In genomic region chr2:176852667-176853066, GRCh38 we compare ENCODE assay signal across 10 cellular contexts.
A peak's percentile ranks its signal among the peaks of the same experiment; 100 is the strongest.
DNase-seq lines count a peak whose midpoint lies in the region; ATAC-seq, FAIRE-seq and TF ChIP-seq lines count a peak whose summit lies in the region.
"Had no signal": no experiment of that assay in that cellular context is flagged by ENCODE, and none has a peak within 500 bp of the region (broad histone marks: within the 10 kb centered on the region; RNA-seq: fewer than 3 reads in every experiment).

No MANE protein-coding gene starts in this region.

- peaks cover 23% of the 10 kb centered on the region for H3K9me3 Mint-ChIP-seq in T-helper 1 cell treated with Interleukin-12 subunit alpha and Interleukin-12 subunit beta and Interleukin-4 antibody, amounts not matched to agents 30 μg/mL and 1 μg/mL, for 36 hours
- peaks cover 0 to 2% of the 10 kb centered on the region in 2 donors for H3K9me3 Mint-ChIP-seq in natural killer cell

- CTCF ChIA-PET in HEK293 (lab: Yijun Ruan, JAX) = no interaction called here
- CTCF ChIA-PET in HEK293T (lab: Yijun Ruan, JAX) = interaction anchor here (0.7 kb wide), 1 partner anchor 295 kb away, joined by 3 read pairs; no protein-coding TSS in a partner anchor

- H3K36me3 Mint-ChIP-seq in T-helper 1 cell treated with Interleukin-12 subunit alpha and Interleukin-12 subunit beta and Interleukin-4 antibody, amounts not matched to agents 30 μg/mL and 1 μg/mL, for 36 hours (ENCODE audit: low read depth) = peaks cover 11% of the 10 kb centered on the region
- peaks cover 18% of the 10 kb centered on the region for H3K36me3 Mint-ChIP-seq in natural killer cell

- no peaks in the 10 kb centered on the region for H3K36me3 ChIP-seq in HEK293 (ENCODE audit: control insufficient read depth in 2 of 2, insufficient read depth in 1 of 2, low read length in 2 of 2)
- no peaks in the 10 kb centered on the region for H3K36me3 ChIP-seq in vagina

- H3K27ac ChIP-seq in HEK293 (ENCODE audit: extremely low read depth, low read depth, low read length) (no peak overlapping the region), vagina (no peak overlapping the region)

- H3K4me3 Mint-ChIP-seq in T-helper 1 cell treated with Interleukin-12 subunit alpha and Interleukin-12 subunit beta and Interleukin-4 antibody, amounts not matched to agents 30 μg/mL and 1 μg/mL, for 36 hours = peak overlapping the region; percentile 15
- H3K4me3 Mint-ChIP-seq in natural killer cell = peak overlapping the region; percentile 62
- H3K4me3 Mint-ChIP-seq: stimulated activated naive CD8-positive, alpha-beta T cell treated with anti-CD3 and anti-CD28 coated beads, Interleukin-15, Interleukin-2, amounts not matched to agents 100 ng/mL and 50 ng/mL, for 24 hours had no signal

- H3K4me1 ChIP-seq in HEK293 (ENCODE audit: control insufficient read depth, insufficient read depth, low read length) (0 out of 2 replicates have a peak, but pooled peaks cover 5% of the 10 kb centered on the region), vagina (peaks cover 18% of the 10 kb centered on the region)

- peak overlapping the region; percentile 27 for H3K27ac Mint-ChIP-seq in T-helper 1 cell treated with Interleukin-12 subunit alpha and Interleukin-12 subunit beta and Interleukin-4 antibody, amounts not matched to agents 30 μg/mL and 1 μg/mL, for 36 hours
- peak overlapping the region; percentile 38 to 49 for H3K27ac Mint-ChIP-seq in natural killer cell
- H3K27ac Mint-ChIP-seq: stimulated activated naive CD8-positive, alpha-beta T cell treated with anti-CD3 and anti-CD28 coated beads, Interleukin-15, Interleukin-2, amounts not matched to agents 100 ng/mL and 50 ng/mL, for 24 hours had no signal

- intact Hi-C loops in natural killer cell (cut with micrococcal nuclease) = loop anchor here (1.0 to 5.0 kb wide), 3 partner anchors 8 to 1275 kb away; no protein-coding TSS in a partner anchor
- intact Hi-C loops in vagina (cut with DNase I) = no loop called here

- H3K27me3 ChIP-seq in vagina = no peaks in the 10 kb centered on the region

- H3K4me3 ChIP-seq in HEK293 (ENCODE audit: low read depth, low read length) = no peak overlapping the region
- no peak overlapping the region for H3K4me3 ChIP-seq in vagina

- H3K4me1 Mint-ChIP-seq in T-helper 1 cell treated with Interleukin-12 subunit alpha and Interleukin-12 subunit beta and Interleukin-4 antibody, amounts not matched to agents 30 μg/mL and 1 μg/mL, for 36 hours (ENCODE audit: low read depth) = peaks cover 42% of the 10 kb centered on the region
- peaks cover 80 to 83% of the 10 kb centered on the region in 2 donors for H3K4me1 Mint-ChIP-seq in natural killer cell

- FAIRE-seq in GM18507 (lab: Jason Lieb, UNC) = peak; percentile 85

- POLR2A ChIA-PET in HEK293 (lab: Yijun Ruan, JAX) (no interaction called here), HEK293T (lab: Yijun Ruan, JAX) (no interaction called here)

- H3K27me3 Mint-ChIP-seq in T-helper 1 cell treated with Interleukin-12 subunit alpha and Interleukin-12 subunit beta and Interleukin-4 antibody, amounts not matched to agents 30 μg/mL and 1 μg/mL, for 36 hours (ENCODE audit: low read depth) = no peaks in the 10 kb centered on the region
- H3K27me3 Mint-ChIP-seq in natural killer cell (ENCODE audit: low read depth in 2 of 2) = no peaks in the 10 kb centered on the region
- H3K27me3 Mint-ChIP-seq: stimulated activated naive CD8-positive, alpha-beta T cell treated with anti-CD3 and anti-CD28 coated beads, Interleukin-15, Interleukin-2, amounts not matched to agents 100 ng/mL and 50 ng/mL, for 24 hours had no signal

- DNase-seq in GM18507 (ENCODE audit: extremely low spot score, insufficient read length, low read depth) (peak; percentile 4), natural killer cell (peak; percentile 51), vagina (ENCODE audit: extremely low spot score in 2 of 2) (no peak), NOMO-1 treated with DMSO at 0.1 percent for 48 hours (lab: John Stamatoyannopoulos, UW; ENCODE audit: unreplicated experiment) (no peak), HEK293T (ENCODE audit: extremely low spot score) (no peak)
- DNase-seq: islet precursor cell had no signal

- ATAC-seq in natural killer cell (peak; percentile 93 to 100 (median 96)), HG02970 (IDR thresholded peaks at IDR 0.05; ENCODE audit: low FRiP score, unreplicated experiment) (no peak)

- TF ChIP-seq CTCF in HEK293 (tag by site-specific recombination; IDR thresholded peaks at IDR 0.05) = 0 out of 2 replicates have a peak, but pooled peaks have one; percentile 14
- TF ChIP-seq CTCF in natural killer cell (IDR thresholded peaks at IDR 0.05) = no peak
- no peak for TF ChIP-seq CTCF in vagina (IDR thresholded peaks at IDR 0.05)

- no peak for TF ChIP-seq POLR2A in vagina (IDR thresholded peaks at IDR 0.05)

- H3K9me3 ChIP-seq in HEK293 (ENCODE audit: control insufficient read depth, insufficient read depth, low read depth, low read length) (no peaks in the 10 kb centered on the region), vagina (no peaks in the 10 kb centered on the region)

TF ChIP-seq in HEK293, 187 proteins besides CTCF, POLR2A, EP300 and RAD21:
- TF ChIP-seq KLF7 (tag by site-specific recombination; IDR thresholded peaks at IDR 0.05; ENCODE audit: borderline replicate concordance) (no peak), ZNF146 (tag by site-specific recombination; IDR thresholded peaks at IDR 0.05) (no peak), ZNF777 (tag by site-specific recombination; IDR thresholded peaks at IDR 0.05; ENCODE audit: borderline replicate concordance) (no peak), ZNF133 (tag by site-specific recombination; IDR thresholded peaks at IDR 0.05) (no peak), KLF16 (tag by site-specific recombination; IDR thresholded peaks at IDR 0.05) (no peak), ZNF223 (tag by site-specific recombination; IDR thresholded peaks at IDR 0.05) (no peak), ZNF18 (tag by site-specific recombination; IDR thresholded peaks at IDR 0.05) (no peak), WT1 (tag by site-specific recombination; IDR thresholded peaks at IDR 0.05) (no peak), ZBTB7A (tag by site-specific recombination; IDR thresholded peaks at IDR 0.05; ENCODE audit: low read depth) (no peak), ZNF324 (tag by site-specific recombination; IDR thresholded peaks at IDR 0.05) (no peak), ZBTB17 (tag by site-specific recombination; IDR thresholded peaks at IDR 0.05) (no peak)

TF ChIP-seq in HEK293T, 16 proteins besides CTCF, POLR2A, EP300 and RAD21:
- TF ChIP-seq SUZ12 (IDR thresholded peaks at IDR 0.05) (no peak), L3MBTL2 (conservative IDR thresholded peaks at IDR 0.05) (no peak), BHLHE40 (IDR thresholded peaks at IDR 0.05; ENCODE audit: borderline replicate concordance) (no peak), CTBP1 (IDR thresholded peaks at IDR 0.05; ENCODE audit: borderline replicate concordance) (no peak)
- TF ChIP-seq, protein P1, sequence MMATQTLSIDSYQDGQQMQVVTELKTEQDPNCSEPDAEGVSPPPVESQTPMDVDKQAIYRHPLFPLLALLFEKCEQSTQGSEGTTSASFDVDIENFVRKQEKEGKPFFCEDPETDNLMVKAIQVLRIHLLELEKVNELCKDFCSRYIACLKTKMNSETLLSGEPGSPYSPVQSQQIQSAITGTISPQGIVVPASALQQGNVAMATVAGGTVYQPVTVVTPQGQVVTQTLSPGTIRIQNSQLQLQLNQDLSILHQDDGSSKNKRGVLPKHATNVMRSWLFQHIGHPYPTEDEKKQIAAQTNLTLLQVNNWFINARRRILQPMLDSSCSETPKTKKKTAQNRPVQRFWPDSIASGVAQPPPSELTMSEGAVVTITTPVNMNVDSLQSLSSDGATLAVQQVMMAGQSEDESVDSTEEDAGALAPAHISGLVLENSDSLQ (IDR thresholded peaks at IDR 0.05) = no peak

Comparison
In these comparisons a context has a peak if more than half of its experiments do, and no peak if none do; other contexts are left out.
1. DNase-seq: peak in GM18507 (single experiment) and natural killer cell (single experiment); none in vagina (0 of 2), NOMO-1 treated with DMSO at 0.1 percent for 48 hours (single experiment) and HEK293T (single experiment).